8 cellular contexts compared by ENCODE assay signal in genomic region chr19:51368366-51369282, GRCh38. TPM values are rescaled to one million over a fixed set of nuclear protein-coding genes. Genes with fewer than 3 reads are reported as not detected.
A peak's percentile ranks its signal among the peaks of the same experiment; 100 is the strongest.
DNase-seq lines count a peak whose midpoint lies in the region; ATAC-seq, FAIRE-seq and TF ChIP-seq lines count a peak whose summit lies in the region.

A gene with protein sequence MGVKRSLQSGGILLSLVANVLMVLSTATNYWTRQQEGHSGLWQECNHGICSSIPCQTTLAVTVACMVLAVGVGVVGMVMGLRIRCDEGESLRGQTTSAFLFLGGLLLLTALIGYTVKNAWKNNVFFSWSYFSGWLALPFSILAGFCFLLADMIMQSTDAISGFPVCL (minus strand): TSS chr19:51369003. CDS start chr19:51368577, 426 bp downstream.

- peaks cover 74% of the 10 kb centered on the region for H3K4me1 Mint-ChIP-seq in CD14-positive monocyte

- BruUV-seq in K562 (replicated peaks; lab: Mats Ljungman, UMichigan): no TSS peak

- peak within 1 kb of the TSS; percentile 96 to 99 for H3K4me3 Mint-ChIP-seq in CD14-positive monocyte

- H3K9me3 Mint-ChIP-seq in CD14-positive monocyte: no peaks in the 10 kb centered on the region

- in situ Hi-C loops in K562 (cut with MboI) (no loop called here), transverse colon (cut with MboI; ENCODE audit: low pct_ligation_motif_present in 1 of 4, low pct_unique_long_range_greater_than_20kb in 1 of 4, low sequenced_read_pairs in 3 of 4) (no loop called here)

- POLR2A ChIA-PET in K562 (lab: Yijun Ruan, JAX): interaction anchor here (0.6 to 1.5 kb wide), 12 partner anchors 9 to 278 kb away, joined by 3 to 11 read pairs (median 4); partner anchors contain the start of gene C19orf84

- no peak for ATAC-seq in K562
- no peak for ATAC-seq in GM21360 (IDR thresholded peaks at IDR 0.05; ENCODE audit: unreplicated experiment)
- ATAC-seq in GM21723 (IDR thresholded peaks at IDR 0.05; ENCODE audit: unreplicated experiment): no peak
- no peak for ATAC-seq in GM21737 (IDR thresholded peaks at IDR 0.05; ENCODE audit: unreplicated experiment)

- peaks cover 0 to 6% (median 0%) of the 10 kb centered on the region in 3 donors for H3K27me3 Mint-ChIP-seq in CD14-positive monocyte (ENCODE audit: low read depth in 3 of 3)

- TF ChIP-seq POLR2A in NB4 (IDR thresholded peaks at IDR 0.05; ENCODE audit: extremely low read depth, insufficient read length): no peak
- TF ChIP-seq POLR2A in K562 (conservative IDR thresholded peaks at IDR 0.05): no peak
- no peak for TF ChIP-seq POLR2A in lower leg skin (IDR thresholded peaks at IDR 0.05)
- no peak for TF ChIP-seq POLR2A in transverse colon (IDR thresholded peaks at IDR 0.05)

- peak within 1 kb of the TSS; percentile 93 to 99 (median 97) for H3K27ac Mint-ChIP-seq in CD14-positive monocyte

- no peaks in the 10 kb centered on the region for H3K27me3 ChIP-seq in K562 (ENCODE audit: control insufficient read depth in 2 of 2, insufficient read depth in 2 of 2, low read length in 2 of 2)
- no peaks in the 10 kb centered on the region for H3K27me3 ChIP-seq in transverse colon

- no peak for TF ChIP-seq RAD21 in K562 (CRISPR knock-in tag; conservative IDR thresholded peaks at IDR 0.05 in 1 of 2, IDR thresholded peaks at IDR 0.05 in 1 of 2)

- DNase-seq in CD14-positive monocyte (ENCODE audit: low spot score): no peak
- peak; percentile 86 for DNase-seq in NB4 (ENCODE audit: low read depth)
- DNase-seq in K562 (ENCODE audit: extremely low read depth in 1 of 4, low spot score in 3 of 4): peak; percentile 31 to 50 (median 44)
- DNase-seq in lower leg skin (ENCODE audit: low spot score in 2 of 2): no peak
- no peak for DNase-seq in transverse colon

- H3K36me3 ChIP-seq in K562 (ENCODE audit: control insufficient read depth, insufficient read depth, low read length) (no peaks in the 10 kb centered on the region), transverse colon (no peaks in the 10 kb centered on the region)

- intact Hi-C loops in CD14-positive monocyte (cut with micrococcal nuclease) (loop anchor here in 1 of 2 donors (5.0 kb wide), 1 partner anchor 41 kb away; no protein-coding TSS in a partner anchor), K562 (cut with micrococcal nuclease) (no loop called here), lower leg skin (cut with DNase I; ENCODE audit: low total_unique reads) (no loop called here), transverse colon (cut with DNase I; ENCODE audit: low total_unique reads) (no loop called here)

- H3K36me3 Mint-ChIP-seq in CD14-positive monocyte: peaks cover 3 to 5% of the 10 kb centered on the region in 2 donors

- H3K27ac ChIP-seq in K562 (ENCODE audit: extremely low read depth, low read depth, low read length) (peak within 1 kb of the TSS; percentile 80), transverse colon (peak within 1 kb of the TSS; percentile 98 to 100 (median 100))

- FAIRE-seq in K562 (lab: Jason Lieb, UNC): no peak

- peak within 1 kb of the TSS; percentile 94 for H2AFZ ChIP-seq in K562 (ENCODE audit: low read depth, low read length)

- no peaks in the 10 kb centered on the region for H3K9me3 ChIP-seq in K562 (replicated peaks; ENCODE audit: control insufficient read depth, insufficient read depth, low read depth, low read length)
- no peaks in the 10 kb centered on the region for H3K9me3 ChIP-seq in transverse colon

- 35% methylated on average over 18 of the region's 23 CpGs for WGBS in K562 (ENCODE audit: insufficient coverage, low coverage, missing lambda C conversion rate)
- WGBS in lower leg skin, 2 donors: 67 to 75% methylated on average over 15 to 22 of the region's 23 CpGs
- WGBS in transverse colon (ENCODE audit: low coverage in 1 of 2), 2 donors: 59% methylated on average over 20 of the region's 23 CpGs; no CpG with 5 or more reads in 1 of the 2 donors

- peaks cover 45% of the 10 kb centered on the region for H3K79me2 ChIP-seq in K562 (ENCODE audit: control insufficient read depth, insufficient read depth, low read length)

- H3K9ac ChIP-seq in K562 (ENCODE audit: insufficient read depth in 1 of 2, low read depth in 2 of 2, low read length in 2 of 2): peak within 1 kb of the TSS; percentile 74 to 94

- H3K9me1 ChIP-seq in K562 (ENCODE audit: control insufficient read depth, insufficient read depth, low read length): no peaks in the 10 kb centered on the region

- CTCF ChIA-PET in K562 (lab: Yijun Ruan, JAX; ENCODE audit: low intra/inter-chr PET ratio): no interaction called here

- TF ChIP-seq EP300 in K562 (IDR thresholded peaks at IDR 0.05; ENCODE audit: low read length) (no peak), transverse colon (IDR thresholded peaks at IDR 0.05; ENCODE audit: low read depth) (no peak)

- H3K4me2 ChIP-seq in K562 (ENCODE audit: insufficient read depth, low read length): peak within 1 kb of the TSS; percentile 92

- H3K4me3 ChIP-seq in NB4 (ENCODE audit: low read depth, low read length) (peak within 1 kb of the TSS; percentile 57), K562 (peak within 1 kb of the TSS; percentile 75), lower leg skin (ENCODE audit: low read depth, poor library complexity, severe bottlenecking) (peak within 1 kb of the TSS; percentile 70), transverse colon (peak within 1 kb of the TSS; percentile 66 to 80 (median 76))

- peaks cover 29 to 56% of the 10 kb centered on the region in 2 experiments for H3K4me1 ChIP-seq in K562 (replicated peaks in 1 of 2; ENCODE audit: control insufficient read depth in 2 of 2, insufficient read depth in 2 of 2, low read length in 2 of 2)
- peaks cover 6 to 27% (median 12%) of the 10 kb centered on the region in 4 donors for H3K4me1 ChIP-seq in transverse colon

- no peak for TF ChIP-seq CTCF in CD14-positive monocyte (IDR thresholded peaks at IDR 0.05)
- no peak for TF ChIP-seq CTCF in NB4 (IDR thresholded peaks at IDR 0.05; ENCODE audit: low read depth, low read length)
- TF ChIP-seq CTCF in K562 (IDR thresholded peaks at IDR 0.05 in 2 of 3, conservative IDR thresholded peaks at IDR 0.05 in 1 of 3; ENCODE audit: insufficient read depth in 2 of 3, low read depth in 1 of 3, low read length in 3 of 3): no peak
- no peak for TF ChIP-seq CTCF in lower leg skin (IDR thresholded peaks at IDR 0.05)
- TF ChIP-seq CTCF in transverse colon (IDR thresholded peaks at IDR 0.05): no peak

- no peaks in the 10 kb centered on the region for H4K20me1 ChIP-seq in K562 (replicated peaks; ENCODE audit: control insufficient read depth, insufficient read depth, low read length)

TF ChIP-seq in K562, 482 proteins besides CTCF, POLR2A, EP300 and RAD21 (continues in another document):
- TF ChIP-seq TCF15 (CRISPR knock-in tag; IDR thresholded peaks at IDR 0.05) (no peak), ZFX (CRISPR knock-in tag; IDR thresholded peaks at IDR 0.05) (peak; percentile 46; the same call in 1 of the 2 replicates), ZNF23 (CRISPR knock-in tag; IDR thresholded peaks at IDR 0.05) (no peak), HDAC8 (tag; IDR thresholded peaks at IDR 0.05) (no peak), KHSRP (IDR thresholded peaks at IDR 0.05) (no peak), USF1 (CRISPR knock-in tag; IDR thresholded peaks at IDR 0.05) (0 out of 2 replicates have a peak, but pooled peaks have one; percentile 7), PHB2 (IDR thresholded peaks at IDR 0.05; ENCODE audit: low read depth) (no peak)
- TF ChIP-seq, protein P1, sequence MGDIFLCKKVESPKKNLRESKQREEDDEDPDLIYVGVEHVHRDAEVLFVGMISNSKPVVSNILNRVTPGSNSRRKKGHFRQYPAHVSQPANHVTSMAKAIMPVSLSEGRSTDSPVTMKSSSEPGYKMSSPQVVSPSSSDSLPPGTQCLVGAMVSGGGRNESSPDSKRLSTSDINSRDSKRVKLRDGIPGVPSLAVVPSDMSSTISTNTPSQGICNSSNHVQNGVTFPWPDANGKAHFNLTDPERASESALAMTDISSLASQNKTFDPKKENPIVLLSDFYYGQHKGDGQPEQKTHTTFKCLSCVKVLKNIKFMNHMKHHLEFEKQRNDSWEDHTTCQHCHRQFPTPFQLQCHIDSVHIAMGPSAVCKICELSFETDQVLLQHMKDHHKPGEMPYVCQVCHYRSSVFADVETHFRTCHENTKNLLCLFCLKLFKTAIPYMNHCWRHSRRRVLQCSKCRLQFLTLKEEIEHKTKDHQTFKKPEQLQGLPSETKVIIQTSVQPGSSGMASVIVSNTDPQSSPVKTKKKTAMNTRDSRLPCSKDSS (IDR thresholded peaks at IDR 0.05; ENCODE audit: low read depth, partially characterized antibody): no peak

RNA-seq across cellular contexts. Expression of the gene that starts here (rescaled TPM):
- polyA plus RNA-seq in CD14-positive monocyte: not detected
- total RNA-seq in K562 (2011; cell fraction: chromatin; rRNA removed; ENCODE audit: low replicate concordance): not detected in 2 replicates
- total RNA-seq in K562 (2011; cell fraction: nucleolus; rRNA removed): not detected in 2 replicates
- not detected in 2 replicates for total RNA-seq in K562 (2011; cell fraction: nucleoplasm; rRNA removed)
- not detected in 2 replicates for total RNA-seq in K562 (2014; rRNA removed)
- 0.51 and 0.62 TPM in 2 replicates for total RNA-seq in K562 (2014; rRNA removed; fragmentation: Illumina TruSeq; extraction: Trizol)
- total RNA-seq in K562 (2015; rRNA removed; fragmentation: Illumina TruSeq; extraction: Trizol): 0.98 and 1.6 TPM in 2 replicates
- 2.2 and 4.0 TPM in 2 replicates for total RNA-seq in K562 (2021)
- polyA plus RNA-seq in K562 (2011; rRNA removed): 0.45 and 0.76 TPM in 2 replicates
- polyA plus RNA-seq in K562 (2011; cell fraction: cytosol; rRNA removed): 0.70 TPM in 1 of 2 replicates, not detected in the other
- 2.1 and 2.8 TPM in 2 replicates for polyA plus RNA-seq in K562 (2011; cell fraction: nucleus; rRNA removed)
- 2.6 and 2.7 TPM in 2 replicates for polyA plus RNA-seq in K562 (2012)
- polyA plus RNA-seq in K562 (2014; fragmentation: Illumina TruSeq; extraction: Trizol): not detected in 2 replicates
- polyA plus RNA-seq in K562 (2014; fragmentation: Nextera tagmentation; extraction: Ambion mirVana): 1 to 10 TPM in 1 of 2 experiments, under 1 TPM in 1; 0.84 to 2.0 TPM
- polyA plus RNA-seq in K562 (2014; rRNA removed): not detected in 2 replicates
- polyA minus RNA-seq in K562 (2011; rRNA and poly(A)+ RNA removed): not detected in 2 replicates
- polyA minus RNA-seq in K562 (2011; cell fraction: cytosol; rRNA and poly(A)+ RNA removed): not detected in 2 replicates
- polyA minus RNA-seq in K562 (2011; cell fraction: nucleus; rRNA and poly(A)+ RNA removed): not detected in 2 replicates
- 1 to 10 TPM in 1 of 4 donors, not detected in 3; 1.8 TPM for total RNA-seq in lower leg skin
- total RNA-seq in transverse colon: not detected

Comparison
In these comparisons a context has a peak if more than half of its experiments do, and no peak if none do; other contexts are left out.
1. DNase-seq: peak in NB4 (single experiment) and K562 (4 of 4); none in CD14-positive monocyte (single experiment), lower leg skin (0 of 2) and transverse colon (single experiment).
2. Peak in every context shown above with its lines, with median percentiles within 50 percentile points of each other: H3K4me3 ChIP-seq.